8 cellular contexts compared by ENCODE assay signal in the genomic region with DNA sequence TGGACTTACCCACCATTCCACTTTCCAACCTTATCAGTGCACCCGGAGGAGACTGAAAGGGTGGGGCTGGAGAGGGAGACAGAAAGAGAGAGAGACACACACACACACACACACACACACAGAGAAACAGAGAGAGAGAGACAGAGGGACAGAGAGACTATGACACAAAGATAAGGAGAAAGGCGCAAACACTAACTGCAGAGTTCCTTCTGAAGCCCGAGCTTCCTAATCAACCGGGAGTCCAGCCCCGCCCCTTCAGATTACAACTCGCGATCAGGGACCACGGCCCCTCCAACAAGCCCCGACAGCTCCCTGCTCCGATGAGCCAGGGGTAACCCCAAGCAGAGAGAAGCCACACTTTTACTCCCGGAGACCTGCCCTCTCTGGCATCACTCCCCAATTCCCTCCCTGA. TPM values are rescaled to one million over a fixed set of nuclear protein-coding genes. Genes with fewer than 3 reads are reported as not detected.
DNase-seq lines count a peak whose midpoint lies in the region; ATAC-seq and TF ChIP-seq lines count a peak whose summit lies in the region.

No MANE protein-coding gene starts in this region.

- H3K9me3 ChIP-seq in left ventricle myocardium inferior (replicated peaks), result no peaks in the 10 kb centered on the region

- no peaks in the 10 kb centered on the region for H3K36me3 ChIP-seq in left ventricle myocardium inferior

- peaks cover 76% of the 10 kb centered on the region for H3K27me3 ChIP-seq in left ventricle myocardium inferior (ENCODE audit: low read depth)

- H3K27ac Mint-ChIP-seq in activated B cell treated with CpG ODN at 0.5 μM for 24 hours, result no peak overlapping the region

- peak overlapping the region; percentile 64 for H3K4me3 Mint-ChIP-seq in activated B cell treated with CpG ODN at 0.5 μM for 24 hours

- H3K4me3 ChIP-seq in left ventricle myocardium inferior (peak overlapping the region; percentile 62), skeletal muscle cell (ENCODE audit: low read depth, low read length) (peak overlapping the region; percentile 49)

- H3K27me3 Mint-ChIP-seq in activated B cell treated with CpG ODN at 0.5 μM for 24 hours, result peaks cover 42% of the 10 kb centered on the region

- H3K27ac ChIP-seq in left ventricle myocardium inferior (replicated peaks), result peak overlapping the region; percentile 77

- ATAC-seq in activated B cell treated with CpG ODN at 0.5 μM for 24 hours (ENCODE audit: low read depth) (no peak), HG02678 (IDR thresholded peaks at IDR 0.05; ENCODE audit: unreplicated experiment) (no peak)

- H3K36me3 Mint-ChIP-seq in activated B cell treated with CpG ODN at 0.5 μM for 24 hours (ENCODE audit: low read depth), result no peaks in the 10 kb centered on the region

- intact Hi-C loops in activated B cell treated with CpG ODN at 0.5 μM for 24 hours (cut with micrococcal nuclease), result loop anchor here (1.0 kb wide), 1 partner anchor 10 kb away; the partner anchor contains the start of gene TRAPPC14
- intact Hi-C loops in left ventricle myocardium inferior (cut with micrococcal nuclease), result no loop called here

- peaks cover 32% of the 10 kb centered on the region for H3K4me1 ChIP-seq in left ventricle myocardium inferior

- CTCF ChIA-PET in activated B cell treated with CpG ODN at 0.5 μM for 24 hours (lab: Charles Lee), result no interaction called here

- POLR2A ChIA-PET in activated B cell treated with CpG ODN at 0.5 μM for 24 hours (lab: Charles Lee), result interaction anchor here (0.5 to 2.0 kb wide), 10 partner anchors 9 to 261 kb away, joined by 3 to 9 read pairs (median 4); partner anchors contain the start of genes GPC2, LAMTOR4, MEPCE and STAG3

- peaks cover 49% of the 10 kb centered on the region for H3K4me1 Mint-ChIP-seq in activated B cell treated with CpG ODN at 0.5 μM for 24 hours

- peak; percentile 20 for DNase-seq in DMS79 treated with DMSO at 0.1 percent for 48 hours (lab: John Stamatoyannopoulos, UW)
- no peak for DNase-seq in DMS79 (lab: John Stamatoyannopoulos, UW)
- DNase-seq in activated B cell treated with CpG ODN at 0.5 μM for 24 hours, result no peak
- DNase-seq in left ventricle myocardium inferior, result no peak
- DNase-seq in skeletal muscle cell (ENCODE audit: low read depth), result no peak
- DNase-seq in inferior parietal cortex (ENCODE audit: extremely low spot score), result no peak
- DNase-seq in NCI-H524 treated with DMSO at 0.1 percent for 48 hours (lab: John Stamatoyannopoulos, UW), result no peak

- no peaks in the 10 kb centered on the region for H3K9me3 Mint-ChIP-seq in activated B cell treated with CpG ODN at 0.5 μM for 24 hours

- no peak for TF ChIP-seq CTCF in activated B cell treated with CpG ODN at 0.5 μM for 24 hours (IDR thresholded peaks at IDR 0.05)
- no peak for TF ChIP-seq CTCF in left ventricle myocardium inferior (IDR thresholded peaks at IDR 0.05; ENCODE audit: borderline replicate concordance)

RNA-seq across cellular contexts. Expression of gene GAL3ST4, which starts 0.5 kb away (rescaled TPM):
- total RNA-seq in activated B cell treated with CpG ODN at 0.5 μM for 24 hours (0.10 and 1.2 TPM in 2 replicates), left ventricle myocardium inferior (1.5 TPM)

RNA-seq across cellular contexts. Expression of gene GPC2, which starts 9.3 kb away (rescaled TPM):
- total RNA-seq in activated B cell treated with CpG ODN at 0.5 μM for 24 hours, result 5.0 and 5.1 TPM in 2 replicates
- total RNA-seq in left ventricle myocardium inferior, result 0.25 TPM

RNA-seq across cellular contexts. Expression of gene TRAPPC14, which starts 9.4 kb away (rescaled TPM):
- total RNA-seq in activated B cell treated with CpG ODN at 0.5 μM for 24 hours (55.7 and 65.3 TPM in 2 replicates), left ventricle myocardium inferior (7.1 TPM)

RNA-seq across cellular contexts. Expression of gene STAG3, which starts 9.8 kb away (rescaled TPM):
- total RNA-seq in activated B cell treated with CpG ODN at 0.5 μM for 24 hours (41.3 and 42.4 TPM in 2 replicates), left ventricle myocardium inferior (0.74 TPM)

RNA-seq across cellular contexts. Expression of gene LAMTOR4, which starts 19.2 kb away (rescaled TPM):
- total RNA-seq in activated B cell treated with CpG ODN at 0.5 μM for 24 hours (151 and 161 TPM in 2 replicates), left ventricle myocardium inferior (100 TPM)
